25 cellular contexts compared by ENCODE assay signal in the genomic region with DNA sequence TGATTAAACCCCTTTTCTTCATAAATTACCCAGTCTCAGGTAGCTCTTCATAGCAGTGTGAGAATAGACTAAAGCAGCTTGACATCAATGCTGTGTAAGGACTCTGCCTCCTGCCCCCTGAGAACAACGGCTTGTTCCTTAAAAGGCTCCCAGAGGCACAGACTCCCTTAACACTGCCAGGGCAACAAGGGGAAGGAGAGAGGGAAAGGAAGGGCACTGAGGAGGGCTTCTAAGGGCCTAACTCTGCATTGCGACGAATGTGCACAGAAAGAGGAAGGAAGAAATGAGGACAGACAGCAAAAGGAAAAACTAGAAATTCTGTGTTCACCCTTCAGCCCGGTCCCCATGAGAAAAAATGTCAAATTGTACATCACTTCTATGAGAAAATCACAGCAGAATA.
A peak's percentile ranks its signal among the peaks of the same experiment; 100 is the strongest.
DNase-seq lines count a peak whose midpoint lies in the region; TF ChIP-seq lines count a peak whose summit lies in the region.
"Had no signal": no experiment of that assay in that cellular context is flagged by ENCODE, and none has a peak within 500 bp of the region (broad histone marks: within the 10 kb centered on the region; RNA-seq: fewer than 3 reads in every experiment).

No MANE protein-coding gene starts in this region.

- H3K27ac Mint-ChIP-seq in CD4-positive, alpha-beta memory T cell = no peak overlapping the region
- H3K27ac Mint-ChIP-seq: stimulated activated naive CD8-positive, alpha-beta T cell treated with anti-CD3 and anti-CD28 coated beads, Interleukin-15, amount 100 ng/mL, for 72 hours; WTC11 had no signal

- no peak for TF ChIP-seq CTCF in neutrophil (IDR thresholded peaks at IDR 0.05)

- intact Hi-C loops in CD4-positive, alpha-beta memory T cell (cut with micrococcal nuclease) = no loop called here

- peaks cover 27 to 48% (median 39%) of the 10 kb centered on the region in 10 experiments for H3K4me1 ChIP-seq in BLaER1 treated with 17β-estradiol and CSF1 and Interleukin-3, amounts not matched to agents 10 nM and 100 nM
- peaks cover 30 to 41% of the 10 kb centered on the region in 2 experiments for H3K4me1 ChIP-seq in neutrophil (ENCODE audit: control insufficient read depth in 1 of 2, insufficient read depth in 1 of 2, low read depth in 1 of 2, low read length in 1 of 2)
- no peaks in the 10 kb centered on the region for H3K4me1 ChIP-seq in CD4-positive, alpha-beta memory T cell (ENCODE audit: insufficient read depth, low read length)
- H3K4me1 ChIP-seq: A549, ascending aorta, neural progenitor cell, parathyroid adenoma, right atrium auricular region had no signal

- no peaks in the 10 kb centered on the region for H3K27me3 Mint-ChIP-seq in CD4-positive, alpha-beta memory T cell
- H3K27me3 Mint-ChIP-seq: stimulated activated naive CD8-positive, alpha-beta T cell treated with anti-CD3 and anti-CD28 coated beads, Interleukin-15, amount 100 ng/mL, for 72 hours had no signal

- peaks cover under 1 to 27% of the 10 kb centered on the region in 2 donors for H3K36me3 Mint-ChIP-seq in CD4-positive, alpha-beta memory T cell

- no peak overlapping the region for H3K9ac ChIP-seq in BLaER1 treated with 17β-estradiol and CSF1 and Interleukin-3, amounts not matched to agents 10 nM and 100 nM
- H3K9ac ChIP-seq: neural progenitor cell, parathyroid adenoma had no signal

- TF ChIP-seq POLR2A in erythroblast (IDR thresholded peaks at IDR 0.05; ENCODE audit: low read length) = no peak

- no peak overlapping the region for H3K4me3 ChIP-seq in BLaER1 treated with 17β-estradiol and CSF1 and Interleukin-3, amounts not matched to agents 10 nM and 100 nM
- H3K4me3 ChIP-seq in neutrophil (ENCODE audit: low read depth in 1 of 2, low read length in 1 of 2) = no peak overlapping the region
- no peak overlapping the region for H3K4me3 ChIP-seq in CD4-positive, alpha-beta memory T cell (ENCODE audit: low read length in 2 of 2)
- H3K4me3 ChIP-seq: A549, ascending aorta, neural progenitor cell, right atrium auricular region, tibial artery had no signal

- peaks cover 0 to 6% (median 2%) of the 10 kb centered on the region in 4 donors for H3K4me1 Mint-ChIP-seq in CD4-positive, alpha-beta memory T cell
- H3K4me1 Mint-ChIP-seq: neural progenitor cell; stimulated activated naive CD8-positive, alpha-beta T cell treated with anti-CD3 and anti-CD28 coated beads, Interleukin-15, amount 100 ng/mL, for 72 hours had no signal

- DNase-seq in MV-4-11 (lab: John Stamatoyannopoulos, UW) = peak; percentile 68
- DNase-seq in UCSD-AML1 (lab: John Stamatoyannopoulos, UW; ENCODE audit: unreplicated experiment) = peak; percentile 28
- no peak for DNase-seq in erythroblast (lab: John Stamatoyannopoulos, UW)
- no peak for DNase-seq in CD4-positive, alpha-beta memory T cell
- DNase-seq in NCI-H748 treated with DMSO at 0.1 percent for 48 hours (lab: John Stamatoyannopoulos, UW) = no peak
- no peak for DNase-seq in COLO829 (ENCODE audit: low spot score)
- DNase-seq: activated CD4-positive, alpha-beta T cell treated with anti-CD3 and anti-CD28 coated beads, Interleukin-2, amount 50 U/mL, for 1 hour; activated gamma-delta T cell treated with Interleukin-2 at 50 U/mL for 16 hours; activated T-cell treated with anti-CD3 and anti-CD28 coated beads, Interleukin-2, amount 50 U/mL, for 4 hours; DMS153; effector CD4-positive, alpha-beta T cell; H7; mesenchymal stem cell; NCI-H146; small intestine; stimulated activated naive CD8-positive, alpha-beta T cell treated with anti-CD3 and anti-CD28 coated beads, Interleukin-15, amount 100 ng/mL, for 72 hours; tibial artery had no signal

- CTCF ChIA-PET in CD4-positive, alpha-beta memory T cell (lab: Charles Lee; ENCODE audit: partially characterized antibody) = no interaction called here

- no peaks in the 10 kb centered on the region; a peak in 3 of 22 replicates for H3K36me3 ChIP-seq in BLaER1 treated with 17β-estradiol and CSF1 and Interleukin-3, amounts not matched to agents 10 nM and 100 nM
- no peaks in the 10 kb centered on the region for H3K36me3 ChIP-seq in neutrophil
- H3K36me3 ChIP-seq in CD4-positive, alpha-beta memory T cell (ENCODE audit: insufficient read depth, low read length) = no peaks in the 10 kb centered on the region
- H3K36me3 ChIP-seq: ascending aorta, neural progenitor cell, right atrium auricular region, tibial artery had no signal

- no peak overlapping the region for H3K27ac ChIP-seq in BLaER1 treated with 17β-estradiol and CSF1 and Interleukin-3, amounts not matched to agents 10 nM and 100 nM
- peak overlapping the region; percentile 42 for H3K27ac ChIP-seq in neutrophil
- H3K27ac ChIP-seq in CD4-positive, alpha-beta memory T cell (ENCODE audit: low read depth, low read length) = no peak overlapping the region
- H3K27ac ChIP-seq: A549, ascending aorta, neural progenitor cell, parathyroid adenoma, right atrium auricular region, tibial artery had no signal

- H3K4me2 ChIP-seq in BLaER1 treated with 17β-estradiol and CSF1 and Interleukin-3, amounts not matched to agents 10 nM and 100 nM = peak overlapping the region in 8 of 11 experiments; percentile 13 to 59 (median 38); a peak in 12 of 22 replicates
- H3K4me2 ChIP-seq: A549, neural progenitor cell had no signal

- no peaks in the 10 kb centered on the region for H3K9me3 Mint-ChIP-seq in CD4-positive, alpha-beta memory T cell
- H3K9me3 Mint-ChIP-seq: activated T-cell treated with anti-CD3 and anti-CD28 coated beads, Interleukin-2, amount 50 U/mL, for 4 hours; stimulated activated naive CD8-positive, alpha-beta T cell treated with anti-CD3 and anti-CD28 coated beads, Interleukin-15, amount 100 ng/mL, for 72 hours had no signal

- peaks cover 0 to 17% (median 2%) of the 10 kb centered on the region in 11 experiments; a peak in 9 of 22 replicates for H3K9me3 ChIP-seq in BLaER1 treated with 17β-estradiol and CSF1 and Interleukin-3, amounts not matched to agents 10 nM and 100 nM (replicated peaks in 1 of 11)
- no peaks in the 10 kb centered on the region for H3K9me3 ChIP-seq in neutrophil
- no peaks in the 10 kb centered on the region for H3K9me3 ChIP-seq in CD4-positive, alpha-beta memory T cell (ENCODE audit: control insufficient read depth in 1 of 2, low read length in 2 of 2)
- H3K9me3 ChIP-seq: A549, ascending aorta, right atrium auricular region, tibial artery had no signal

- no peaks in the 10 kb centered on the region for H3K27me3 ChIP-seq in BLaER1 treated with 17β-estradiol and CSF1 and Interleukin-3, amounts not matched to agents 10 nM and 100 nM
- no peaks in the 10 kb centered on the region for H3K27me3 ChIP-seq in neutrophil
- no peaks in the 10 kb centered on the region for H3K27me3 ChIP-seq in CD4-positive, alpha-beta memory T cell (ENCODE audit: insufficient read depth, low read length)
- H3K27me3 ChIP-seq: ascending aorta, neural progenitor cell, right atrium auricular region, tibial artery had no signal

- peaks cover 0 to 8% (median 0%) of the 10 kb centered on the region in 11 experiments; a peak in 4 of 22 replicates for H4K20me1 ChIP-seq in BLaER1 treated with 17β-estradiol and CSF1 and Interleukin-3, amounts not matched to agents 10 nM and 100 nM

- POLR2A ChIA-PET in CD4-positive, alpha-beta memory T cell (lab: Charles Lee; ENCODE audit: partially characterized antibody) = no interaction called here

- no peak overlapping the region for H3K4me3 Mint-ChIP-seq in CD4-positive, alpha-beta memory T cell
- H3K4me3 Mint-ChIP-seq: activated T-cell treated with anti-CD3 and anti-CD28 coated beads, Interleukin-2, amount 50 U/mL, for 4 hours; neural progenitor cell; stimulated activated naive CD8-positive, alpha-beta T cell treated with anti-CD3 and anti-CD28 coated beads, Interleukin-15, amount 100 ng/mL, for 72 hours; WTC11 had no signal

Comparison
In these comparisons a context has a peak if more than half of its experiments do, and no peak if none do; other contexts are left out.
1. DNase-seq: peak in MV-4-11 (single experiment) and UCSD-AML1 (single experiment); none in erythroblast (0 of 2), CD4-positive, alpha-beta memory T cell (0 of 5), NCI-H748 treated with DMSO at 0.1 percent for 48 hours (single experiment) and COLO829 (single experiment).